ENCODE assay signal across 10 cellular contexts in genomic region chr1:224266105-224266935, GRCh38.
A peak's percentile ranks its signal among the peaks of the same experiment; 100 is the strongest.
DNase-seq lines count a peak whose midpoint lies in the region; ATAC-seq and TF ChIP-seq lines count a peak whose summit lies in the region.
"Had no signal": no experiment of that assay in that cellular context is flagged by ENCODE, and none has a peak within 500 bp of the region (broad histone marks: within the 10 kb centered on the region; RNA-seq: fewer than 3 reads in every experiment).

No MANE protein-coding gene starts in this region.

- H3K9me3 ChIP-seq in psoas muscle: no peaks in the 10 kb centered on the region
- H3K9me3 ChIP-seq: spleen had no signal

- no peak overlapping the region for H3K4me3 Mint-ChIP-seq in activated CD8-positive, alpha-beta T cell treated with anti-CD3 and anti-CD28 coated beads, Interleukin-2, amount 10 ng/mL, durations not matched to agents 7 days and 5 days

- H3K27ac Mint-ChIP-seq in activated CD8-positive, alpha-beta T cell treated with anti-CD3 and anti-CD28 coated beads, Interleukin-2, amount 10 ng/mL, durations not matched to agents 7 days and 5 days: no peak overlapping the region

- H3K4me1 Mint-ChIP-seq in activated CD8-positive, alpha-beta T cell treated with anti-CD3 and anti-CD28 coated beads, Interleukin-2, amount 10 ng/mL, durations not matched to agents 7 days and 5 days (ENCODE audit: low read depth): peaks cover 45% of the 10 kb centered on the region

- ATAC-seq in GM18858 (IDR thresholded peaks at IDR 0.05; ENCODE audit: unreplicated experiment) (peak; percentile 66), HG02885 (IDR thresholded peaks at IDR 0.05; ENCODE audit: poor library complexity, unreplicated experiment) (peak; percentile 71), HG02623 (IDR thresholded peaks at IDR 0.05; ENCODE audit: unreplicated experiment) (no peak), psoas muscle (no peak)
- no peak for ATAC-seq in activated CD8-positive, alpha-beta T cell treated with anti-CD3 and anti-CD28 coated beads, Interleukin-2, amount 10 ng/mL, durations not matched to agents 7 days and 5 days

- POLR2A ChIA-PET in activated CD8-positive, alpha-beta T cell treated with anti-CD3 and anti-CD28 coated beads, Interleukin-2, amount 10 ng/mL, durations not matched to agents 7 days and 5 days (lab: Charles Lee): interaction anchor here (0.5 kb wide), 1 partner anchor 217 kb away, joined by 3 read pairs; no protein-coding TSS in a partner anchor

- DNase-seq in A172 (ENCODE audit: low spot score) (peak; percentile 19), NCI-H146 treated with DMSO at 0.1 percent for 48 hours (lab: John Stamatoyannopoulos, UW; ENCODE audit: unreplicated experiment) (no peak), psoas muscle (no peak)
- peak; percentile 4 for DNase-seq in activated CD8-positive, alpha-beta T cell treated with anti-CD3 and anti-CD28 coated beads, Interleukin-2, amount 10 ng/mL, durations not matched to agents 7 days and 5 days
- DNase-seq in central memory CD4-positive, alpha-beta T cell: no peak
- DNase-seq: NCI-H187, spleen had no signal

- H3K4me1 ChIP-seq in psoas muscle: no peaks in the 10 kb centered on the region

- no peak overlapping the region for H3K4me3 ChIP-seq in psoas muscle
- H3K4me3 ChIP-seq: spleen had no signal

- 80 to 87% (median 81%) methylated on average over 3 of the region's 3 CpGs for WGBS in psoas muscle, 3 donors

- TF ChIP-seq CTCF in psoas muscle (IDR thresholded peaks at IDR 0.05): no peak

- H3K36me3 ChIP-seq in psoas muscle (ENCODE audit: insufficient read depth in 1 of 2, low read depth in 1 of 2): peaks cover 2 to 68% of the 10 kb centered on the region in 2 donors

- H3K27me3 ChIP-seq in psoas muscle (ENCODE audit: insufficient read depth in 3 of 3, low read length in 2 of 3): no peaks in the 10 kb centered on the region
- H3K27me3 ChIP-seq: spleen had no signal

- CTCF ChIA-PET in activated CD8-positive, alpha-beta T cell treated with anti-CD3 and anti-CD28 coated beads, Interleukin-2, amount 10 ng/mL, durations not matched to agents 7 days and 5 days (lab: Charles Lee): interaction anchor here (1.2 to 1.4 kb wide), 2 partner anchors 9 to 150 kb away, joined by 4 to 5 read pairs; no protein-coding TSS in a partner anchor

- no peaks in the 10 kb centered on the region for H3K27me3 Mint-ChIP-seq in activated CD8-positive, alpha-beta T cell treated with anti-CD3 and anti-CD28 coated beads, Interleukin-2, amount 10 ng/mL, durations not matched to agents 7 days and 5 days (ENCODE audit: low read depth)

- no peaks in the 10 kb centered on the region for H3K9me3 Mint-ChIP-seq in activated CD8-positive, alpha-beta T cell treated with anti-CD3 and anti-CD28 coated beads, Interleukin-2, amount 10 ng/mL, durations not matched to agents 7 days and 5 days (ENCODE audit: insufficient read depth)

- H3K36me3 Mint-ChIP-seq in activated CD8-positive, alpha-beta T cell treated with anti-CD3 and anti-CD28 coated beads, Interleukin-2, amount 10 ng/mL, durations not matched to agents 7 days and 5 days (ENCODE audit: low read depth): peaks cover 50% of the 10 kb centered on the region

- intact Hi-C loops in psoas muscle (cut with DNase I): no loop called here

- H3K27ac ChIP-seq in psoas muscle: no peak overlapping the region

Comparison
In these comparisons a context has a peak if more than half of its experiments do, and no peak if none do; other contexts are left out.
1. DNase-seq: peak in A172 (single experiment) and activated CD8-positive, alpha-beta T cell treated with anti-CD3 and anti-CD28 coated beads, Interleukin-2, amount 10 ng/mL, durations not matched to agents 7 days and 5 days (single experiment); none in central memory CD4-positive, alpha-beta T cell (single experiment), NCI-H146 treated with DMSO at 0.1 percent for 48 hours (single experiment) and psoas muscle (0 of 2).
2. ATAC-seq: peak in GM18858 (single experiment) and HG02885 (single experiment); none in activated CD8-positive, alpha-beta T cell treated with anti-CD3 and anti-CD28 coated beads, Interleukin-2, amount 10 ng/mL, durations not matched to agents 7 days and 5 days (single experiment), HG02623 (single experiment) and psoas muscle (0 of 4).